24 cellular contexts compared by ENCODE assay signal in the genomic region with DNA sequence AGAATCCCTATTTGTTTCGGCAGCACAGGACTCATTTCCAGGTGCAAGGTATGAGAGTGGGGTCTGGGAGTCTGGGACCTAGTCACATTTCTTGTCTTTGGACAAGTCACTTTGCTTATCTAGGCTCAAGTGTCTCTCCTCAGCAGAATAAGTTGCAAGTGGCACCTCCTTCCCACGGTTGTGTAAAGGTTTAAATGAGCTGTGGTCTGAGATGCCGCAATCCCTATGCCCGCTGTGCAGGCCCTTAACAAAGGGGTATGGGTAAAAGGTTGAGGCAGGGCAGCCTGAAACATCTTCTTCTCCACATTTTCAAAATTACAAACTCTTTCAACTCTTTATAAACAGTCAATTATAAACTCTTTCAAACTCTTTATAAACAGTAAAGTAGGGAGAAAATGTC.
"Had no signal": no experiment of that assay in that cellular context is flagged by ENCODE, and none has a peak within 500 bp of the region (broad histone marks: within the 10 kb centered on the region; RNA-seq: fewer than 3 reads in every experiment).

No MANE protein-coding gene starts in this region.

- ATAC-seq: activated CD4-positive, CD25-positive, alpha-beta regulatory T cell treated with anti-CD3 and anti-CD28 coated beads, Interleukin-2, amount 50 U/mL, for 24 hours; body of pancreas; effector memory CD8-positive, alpha-beta T cell; esophagus mucosa; left colon; natural killer cell; right cardiac atrium had no signal

- H3K4me1 ChIP-seq: body of pancreas, neural progenitor cell, spleen had no signal

- DNase-seq: activated CD4-positive, alpha-beta T cell treated with anti-CD3 and anti-CD28 coated beads for 48 hours; activated CD4-positive, alpha-beta T cell treated with anti-CD3 and anti-CD28 coated beads, Interleukin-2, amount 50 U/mL, for 48 hours; activated effector memory CD4-positive, alpha-beta T cell treated with Interleukin-2 at 50 U/mL for 16 hours; activated naive CD4-positive, alpha-beta T cell treated with Interleukin-2 at 50 U/mL for 16 hours; aorta; body of pancreas; dorsolateral prefrontal cortex; effector memory CD8-positive, alpha-beta T cell; foreskin fibroblast; head of caudate nucleus; hippocampal formation; kidney; left colon; natural killer cell; posterior cingulate gyrus; right cardiac atrium; spleen; stimulated activated naive CD4-positive, alpha-beta T cell treated with Interleukin-2 at 50 U/mL for 16 hours; T-helper 9 cell; WERI-Rb-1 had no signal

- H3K9me3 ChIP-seq: body of pancreas, tibial nerve had no signal

- H3K4me3 ChIP-seq: body of pancreas, dorsolateral prefrontal cortex, neural progenitor cell, spleen, tibial nerve had no signal

- H3K27me3 ChIP-seq: body of pancreas, neural progenitor cell, tibial nerve had no signal

- H3K27ac ChIP-seq: body of pancreas, dorsolateral prefrontal cortex, neural progenitor cell, spleen, tibial nerve, WERI-Rb-1 had no signal

- H3K36me3 ChIP-seq: neural progenitor cell, spleen, tibial nerve, WERI-Rb-1 had no signal
